9 cellular contexts compared by ENCODE assay signal in genomic region chr2:215619989-215620388, GRCh38.
A peak's percentile ranks its signal among the peaks of the same experiment; 100 is the strongest.
DNase-seq lines count a peak whose midpoint lies in the region; ATAC-seq, FAIRE-seq and TF ChIP-seq lines count a peak whose summit lies in the region.
"Had no signal": no experiment of that assay in that cellular context is flagged by ENCODE, and none has a peak within 500 bp of the region (broad histone marks: within the 10 kb centered on the region; RNA-seq: fewer than 3 reads in every experiment).

No MANE protein-coding gene starts in this region.

- ATAC-seq in HepG2 (no peak), GM21447 (IDR thresholded peaks at IDR 0.05; ENCODE audit: unreplicated experiment) (no peak), GM21423 (IDR thresholded peaks at IDR 0.05; ENCODE audit: unreplicated experiment) (no peak), GM18867 (IDR thresholded peaks at IDR 0.05; ENCODE audit: unreplicated experiment) (no peak), HG03196 (IDR thresholded peaks at IDR 0.05; ENCODE audit: unreplicated experiment) (no peak)
- ATAC-seq: Panc1 had no signal

- no peaks in the 10 kb centered on the region for H3K79me2 ChIP-seq in HepG2 (ENCODE audit: insufficient read depth, low read length)

- H3K4me1 ChIP-seq in BE2C (peaks cover 6% of the 10 kb centered on the region), HUES48 (ENCODE audit: control insufficient read depth, insufficient read depth, low read length) (peaks cover 22% of the 10 kb centered on the region), SJCRH30 (peaks cover 16% of the 10 kb centered on the region), HepG2 (ENCODE audit: insufficient read depth, low read length) (peaks cover 94% of the 10 kb centered on the region)

- no TSS peak for BruUV-seq in HepG2 (replicated peaks; lab: Mats Ljungman, UMichigan)

- WGBS in HepG2 (ENCODE audit: low lambda C conversion rate) = 83% methylated on average over 10 of the region's 10 CpGs

- FAIRE-seq in HepG2 (lab: Jason Lieb, UNC) = no peak

- TF ChIP-seq EP300 in HepG2 (IDR thresholded peaks at IDR 0.05; ENCODE audit: low read depth in 2 of 2, low read length in 2 of 2) (no peak), HepG2 (CRISPR knock-in tag; IDR thresholded peaks at IDR 0.05; ENCODE audit: borderline replicate concordance) (no peak)

- CTCF ChIA-PET in HepG2 (lab: Yijun Ruan, JAX; ENCODE audit: low intra/inter-chr PET ratio, low total read pairs) = interaction anchor here (0.7 kb wide), 1 partner anchor 257 kb away, joined by 3 read pairs; no protein-coding TSS in a partner anchor

- H2AFZ ChIP-seq in HepG2 (ENCODE audit: low read length) = no peak overlapping the region

- intact Hi-C loops in HepG2 (cut with micrococcal nuclease; ENCODE audit: unreplicated experiment) = loop anchor here (1.0 to 5.0 kb wide), 9 partner anchors 61 to 301 kb away; no protein-coding TSS in a partner anchor

- H4K20me1 ChIP-seq in HepG2 (ENCODE audit: insufficient read depth, low read length) = no peaks in the 10 kb centered on the region

- in situ Hi-C loops in HepG2 (cut with HindIII; ENCODE audit: extremely low pct_ligation_motif_present, low pct_unique_long_range_greater_than_20kb) = loop anchor here (5.0 to 10.0 kb wide), 3 partner anchors 62 to 295 kb away; no protein-coding TSS in a partner anchor

- TF ChIP-seq RAD21 in HepG2 (CRISPR knock-in tag; IDR thresholded peaks at IDR 0.05) = no peak

- H3K36me3 ChIP-seq in BE2C = no peaks in the 10 kb centered on the region
- H3K36me3 ChIP-seq in HUES48 (ENCODE audit: control insufficient read depth, insufficient read depth, low read length) = no peaks in the 10 kb centered on the region
- no peaks in the 10 kb centered on the region for H3K36me3 ChIP-seq in SJCRH30
- no peaks in the 10 kb centered on the region for H3K36me3 ChIP-seq in HepG2 (replicated peaks in 1 of 2; ENCODE audit: control insufficient read depth in 1 of 2, insufficient read depth in 2 of 2, low read length in 2 of 2)

- H3K27ac ChIP-seq in HUES48 (ENCODE audit: low read depth, low read length) = peak overlapping the region; percentile 80
- no peak overlapping the region for H3K27ac ChIP-seq in SJCRH30
- peak overlapping the region; percentile 90 for H3K27ac ChIP-seq in HepG2 (ENCODE audit: extremely low read length, insufficient read depth, low read length)

- peak overlapping the region; percentile 52 for H3K4me3 ChIP-seq in BE2C (ENCODE audit: low read depth, low read length)
- no peak overlapping the region for H3K4me3 ChIP-seq in HUES48 (ENCODE audit: low read depth, low read length)
- peak overlapping the region; percentile 36; the same call in 1 of the 2 replicates for H3K4me3 ChIP-seq in SJCRH30
- no peak overlapping the region for H3K4me3 ChIP-seq in HepG2 (replicated peaks in 1 of 3; ENCODE audit: insufficient read depth in 1 of 3, low read depth in 2 of 3, low read length in 3 of 3)

- TF ChIP-seq CTCF in BE2C (IDR thresholded peaks at IDR 0.05; ENCODE audit: low read depth, low read length) (no peak), HepG2 (CRISPR knock-in tag; IDR thresholded peaks at IDR 0.05) (no peak)

- TF ChIP-seq POLR2A in HepG2 (IDR thresholded peaks at IDR 0.05; ENCODE audit: insufficient read depth in 1 of 2, low read depth in 2 of 2, low read length in 2 of 2) = no peak

- no peak overlapping the region for H3K9ac ChIP-seq in HUES48 (ENCODE audit: low read depth, low read length)
- H3K9ac ChIP-seq in HepG2 (ENCODE audit: insufficient read depth, low read depth, low read length) = peak overlapping the region; percentile 69

- H3K27me3 ChIP-seq in BE2C (no peaks in the 10 kb centered on the region), HUES48 (ENCODE audit: control insufficient read depth, insufficient read depth, low read length) (no peaks in the 10 kb centered on the region), SJCRH30 (no peaks in the 10 kb centered on the region), HepG2 (ENCODE audit: control insufficient read depth in 1 of 2, insufficient read depth in 2 of 2, low read length in 2 of 2) (no peaks in the 10 kb centered on the region)

- H3K9me3 ChIP-seq in BE2C (no peaks in the 10 kb centered on the region; the same call in 1 of the 2 replicates), HUES48 (ENCODE audit: control insufficient read depth, insufficient read depth, low read length) (peaks cover 9% of the 10 kb centered on the region), SJCRH30 (replicated peaks) (no peaks in the 10 kb centered on the region), HepG2 (ENCODE audit: low read length) (no peaks in the 10 kb centered on the region)

- POLR2A ChIA-PET in HepG2 (lab: Yijun Ruan, JAX) = interaction anchor here (1.3 to 3.2 kb wide), 6 partner anchors 16 to 214 kb away, joined by 3 to 29 read pairs (median 7); no protein-coding TSS in a partner anchor

- no peak for DNase-seq in BE2C
- DNase-seq in SJCRH30 = no peak
- DNase-seq in HepG2 (ENCODE audit: low spot score) = no peak

- H3K4me2 ChIP-seq in HepG2 (ENCODE audit: low read depth, low read length) = peak overlapping the region; percentile 50; the same call in 1 of the 2 replicates

TF ChIP-seq in HepG2, 621 proteins besides CTCF, POLR2A, EP300 and RAD21 (continues in another document):
- TF ChIP-seq ZNF430 (CRISPR knock-in tag; IDR thresholded peaks at IDR 0.05) (peak; percentile 42; the same call in 1 of the 2 replicates), ZNF225 (CRISPR knock-in tag; IDR thresholded peaks at IDR 0.05) (peak; percentile 55; the same call in 1 of the 2 replicates), ARID3A (IDR thresholded peaks at IDR 0.05; ENCODE audit: low read depth, low read length) (0 out of 2 replicates have a peak, but pooled peaks have one; percentile 21), JUNB (CRISPR knock-in tag; IDR thresholded peaks at IDR 0.05; ENCODE audit: borderline replicate concordance) (no peak), ZNF687 (CRISPR knock-in tag; IDR thresholded peaks at IDR 0.05) (peak; percentile 80), HOXA3 (CRISPR knock-in tag; IDR thresholded peaks at IDR 0.05) (peak; percentile 69), FOSL2 (CRISPR knock-in tag; IDR thresholded peaks at IDR 0.05) (peak; percentile 71), ZNF3 (CRISPR knock-in tag; IDR thresholded peaks at IDR 0.05) (no peak), RXRA (CRISPR knock-in tag; IDR thresholded peaks at IDR 0.05) (peak; percentile 46; the same call in 1 of the 2 replicates), ZMYM4 (CRISPR knock-in tag; IDR thresholded peaks at IDR 0.05) (peak; percentile 46; the same call in 1 of the 2 replicates), MIER2 (CRISPR knock-in tag; IDR thresholded peaks at IDR 0.05) (no peak), ZBTB38 (CRISPR knock-in tag; IDR thresholded peaks at IDR 0.05) (peak; percentile 97), CEBPG (CRISPR knock-in tag; IDR thresholded peaks at IDR 0.05) (peak; percentile 97), MTERF4 (CRISPR knock-in tag; IDR thresholded peaks at IDR 0.05) (no peak), ZNF34 (CRISPR knock-in tag; IDR thresholded peaks at IDR 0.05; ENCODE audit: borderline replicate concordance) (0 out of 2 replicates have a peak, but pooled peaks have one; percentile 12), ZNF781 (CRISPR knock-in tag; IDR thresholded peaks at IDR 0.05; ENCODE audit: borderline replicate concordance, not compliant biosample characterization) (no peak)

Comparison
In these comparisons a context has a peak if more than half of its experiments do, and no peak if none do; other contexts are left out.
1. H3K4me3 ChIP-seq: peak in BE2C (single experiment) and SJCRH30 (single experiment); none in HUES48 (single experiment) and HepG2 (0 of 3).